30 cellular contexts compared by ENCODE assay signal in genomic region chr2:108982259-108982679, GRCh38. TPM values are rescaled to one million over a fixed set of nuclear protein-coding genes. Genes with fewer than 3 reads are reported as not detected.
DNase-seq lines count a peak whose midpoint lies in the region; ATAC-seq, FAIRE-seq and TF ChIP-seq lines count a peak whose summit lies in the region.
"Had no signal": no experiment of that assay in that cellular context is flagged by ENCODE, and none has a peak within 500 bp of the region (broad histone marks: within the 10 kb centered on the region; RNA-seq: fewer than 3 reads in every experiment).

No MANE protein-coding gene starts in this region.

- H3K9me3 Mint-ChIP-seq in activated naive CD4-positive, alpha-beta T cell treated with anti-CD3 and anti-CD28 coated beads, Interleukin-2, amount 10 ng/mL, durations not matched to agents 7 days and 5 days = no peaks in the 10 kb centered on the region
- H3K9me3 Mint-ChIP-seq in activated naive CD4-positive, alpha-beta T cell treated with anti-CD3 and anti-CD28 coated beads, Interleukin-2, amount 50 U/mL, for 72 hours = no peaks in the 10 kb centered on the region
- H3K9me3 Mint-ChIP-seq in T-cell = no peaks in the 10 kb centered on the region
- H3K9me3 Mint-ChIP-seq: activated CD4-positive, alpha-beta memory T cell treated with anti-CD3 and anti-CD28 coated beads for 36 hours; activated T-helper 2 cell treated with anti-CD3 and anti-CD28 coated beads, Interferon-gamma antibody, Interleukin-2, Interleukin-4, amounts not matched to agents 10 μg/mL and 5 μg/mL and 100 μg/mL, durations not matched to agents 14 hours and 24 hours and 36 hours; mesothelial cell of epicardium had no signal

- no peak for FAIRE-seq in HepG2 (lab: Jason Lieb, UNC)
- FAIRE-seq: A204.1, GM12891, islet of Langerhans, pancreas had no signal

- H3K9ac ChIP-seq in HepG2 (ENCODE audit: insufficient read depth, low read depth, low read length) = no peak overlapping the region

- H3K36me3 ChIP-seq in HepG2 (replicated peaks in 1 of 2; ENCODE audit: control insufficient read depth in 1 of 2, insufficient read depth in 2 of 2, low read length in 2 of 2) (no peaks in the 10 kb centered on the region), heart right ventricle (no peaks in the 10 kb centered on the region)
- H3K36me3 ChIP-seq: pancreas, right atrium auricular region, spleen, tibial nerve had no signal

- no peak for TF ChIP-seq POLR2A in HepG2 (IDR thresholded peaks at IDR 0.05; ENCODE audit: insufficient read depth in 1 of 2, low read depth in 2 of 2, low read length in 2 of 2)

- H3K27me3 Mint-ChIP-seq in activated naive CD4-positive, alpha-beta T cell treated with anti-CD3 and anti-CD28 coated beads, Interleukin-2, amount 10 ng/mL, durations not matched to agents 7 days and 5 days = peaks cover 18% of the 10 kb centered on the region
- H3K27me3 Mint-ChIP-seq in T-cell = peaks cover 0 to 3% of the 10 kb centered on the region in 2 donors
- H3K27me3 Mint-ChIP-seq: activated CD4-positive, alpha-beta memory T cell treated with anti-CD3 and anti-CD28 coated beads for 36 hours had no signal

- no peaks in the 10 kb centered on the region for H3K9me3 ChIP-seq in HepG2 (ENCODE audit: low read length)
- H3K9me3 ChIP-seq in heart right ventricle = no peaks in the 10 kb centered on the region
- H3K9me3 ChIP-seq: pancreas, right atrium auricular region, spleen, tibial nerve had no signal

- in situ Hi-C loops in HepG2 (cut with HindIII; ENCODE audit: extremely low pct_ligation_motif_present, low pct_unique_long_range_greater_than_20kb) = no loop called here

- peak overlapping the region; percentile 53 for H3K27ac Mint-ChIP-seq in activated naive CD4-positive, alpha-beta T cell treated with anti-CD3 and anti-CD28 coated beads, Interleukin-2, amount 10 ng/mL, durations not matched to agents 7 days and 5 days
- no peak overlapping the region for H3K27ac Mint-ChIP-seq in activated naive CD4-positive, alpha-beta T cell treated with anti-CD3 and anti-CD28 coated beads, Interleukin-2, amount 50 U/mL, for 72 hours
- H3K27ac Mint-ChIP-seq in T-cell = peak overlapping the region in 1 of 2 donors; percentile 79
- H3K27ac Mint-ChIP-seq: activated CD4-positive, alpha-beta memory T cell treated with anti-CD3 and anti-CD28 coated beads for 36 hours; activated T-helper 2 cell treated with anti-CD3 and anti-CD28 coated beads, Interferon-gamma antibody, Interleukin-2, Interleukin-4, amounts not matched to agents 10 μg/mL and 5 μg/mL and 100 μg/mL, durations not matched to agents 14 hours and 24 hours and 36 hours; B cell; mesothelial cell of epicardium had no signal

- WGBS in HepG2 (ENCODE audit: low lambda C conversion rate) = 6% methylated on average over 4 of the region's 4 CpGs
- WGBS in heart right ventricle, 2 donors = 67 to 76% methylated on average over 4 of the region's 4 CpGs

- H3K4me3 Mint-ChIP-seq in activated naive CD4-positive, alpha-beta T cell treated with anti-CD3 and anti-CD28 coated beads, Interleukin-2, amount 10 ng/mL, durations not matched to agents 7 days and 5 days = no peak overlapping the region
- H3K4me3 Mint-ChIP-seq in T-cell = peak overlapping the region in 2 of 3 donors; percentile 8 to 52
- H3K4me3 Mint-ChIP-seq: activated CD4-positive, alpha-beta memory T cell treated with anti-CD3 and anti-CD28 coated beads for 36 hours; B cell; mesothelial cell of epicardium had no signal

- H3K4me1 Mint-ChIP-seq in activated naive CD4-positive, alpha-beta T cell treated with anti-CD3 and anti-CD28 coated beads, Interleukin-2, amount 10 ng/mL, durations not matched to agents 7 days and 5 days = peaks cover 32% of the 10 kb centered on the region
- peaks cover 72 to 78% (median 75%) of the 10 kb centered on the region in 3 donors for H3K4me1 Mint-ChIP-seq in T-cell
- H3K4me1 Mint-ChIP-seq: B cell had no signal

- H3K27ac ChIP-seq in HepG2 (ENCODE audit: extremely low read length, insufficient read depth, low read length) (no peak overlapping the region), heart right ventricle (no peak overlapping the region)
- H3K27ac ChIP-seq: HL-60, pancreas, right atrium auricular region, spleen, tibial nerve had no signal

- TF ChIP-seq CTCF in HepG2 (CRISPR knock-in tag; IDR thresholded peaks at IDR 0.05) (no peak), heart right ventricle (IDR thresholded peaks at IDR 0.05) (no peak)

- H3K4me1 ChIP-seq in HepG2 (ENCODE audit: insufficient read depth, low read length) = peaks cover 28% of the 10 kb centered on the region
- no peaks in the 10 kb centered on the region for H3K4me1 ChIP-seq in heart right ventricle
- H3K4me1 ChIP-seq: right atrium auricular region, spleen had no signal

- H2AFZ ChIP-seq in HepG2 (ENCODE audit: low read length) = no peak overlapping the region

- no TSS peak for BruUV-seq in HepG2 (replicated peaks; lab: Mats Ljungman, UMichigan)

- TF ChIP-seq EP300 in HepG2 (IDR thresholded peaks at IDR 0.05; ENCODE audit: low read depth in 2 of 2, low read length in 2 of 2) = 0 out of 4 replicates have a peak, but pooled peaks of 1 of the 2 experiments have one; percentile 22
- TF ChIP-seq EP300 in HepG2 (CRISPR knock-in tag; IDR thresholded peaks at IDR 0.05; ENCODE audit: borderline replicate concordance) = no peak

- H3K4me3 ChIP-seq in HepG2 (replicated peaks in 1 of 3; ENCODE audit: insufficient read depth in 1 of 3, low read depth in 2 of 3, low read length in 3 of 3) = no peak overlapping the region
- no peak overlapping the region for H3K4me3 ChIP-seq in heart right ventricle
- H3K4me3 ChIP-seq: pancreas, right atrium auricular region, spleen, tibial nerve had no signal

- POLR2A ChIA-PET in T-cell (lab: Charles Lee) (no interaction called here), HepG2 (lab: Yijun Ruan, JAX) (no interaction called here)

- peak overlapping the region; percentile 3; the same call in 1 of the 2 replicates for H3K4me2 ChIP-seq in HepG2 (ENCODE audit: low read depth, low read length)

- ATAC-seq in activated naive CD4-positive, alpha-beta T cell treated with anti-CD3 and anti-CD28 coated beads, Interleukin-2, amount 50 U/mL, for 72 hours = no peak
- peak in 1 of 4 experiments; percentile 14 for ATAC-seq in T-cell (replicated peaks in 1 of 4)
- peak; percentile 42; the same call in 2 of the 3 replicates for ATAC-seq in HepG2
- ATAC-seq in sciatic nerve = peak; percentile 64
- no peak for ATAC-seq in heart right ventricle
- no peak for ATAC-seq in HG02970 (IDR thresholded peaks at IDR 0.05; ENCODE audit: low FRiP score, unreplicated experiment)
- ATAC-seq: left ventricle myocardium superior, pancreas had no signal

- no peaks in the 10 kb centered on the region for H3K79me2 ChIP-seq in HepG2 (ENCODE audit: insufficient read depth, low read length)

- intact Hi-C loops in HepG2 (cut with micrococcal nuclease; ENCODE audit: unreplicated experiment) (no loop called here), sciatic nerve (cut with DNase I) (loop anchor here (10.0 kb wide), 1 partner anchor 1963 kb away; no protein-coding TSS in a partner anchor), heart right ventricle (cut with DNase I) (loop anchor here in 3 of 10 donors (5.0 to 10.0 kb wide), 2 partner anchors 125 to 127 kb away; no protein-coding TSS in a partner anchor)

- no peak for TF ChIP-seq RAD21 in HepG2 (CRISPR knock-in tag; IDR thresholded peaks at IDR 0.05)

- DNase-seq in activated naive CD4-positive, alpha-beta T cell treated with anti-CD3 and anti-CD28 coated beads, Interleukin-2, amount 10 ng/mL, durations not matched to agents 7 days and 5 days = no peak
- DNase-seq in activated naive CD4-positive, alpha-beta T cell treated with anti-CD3 and anti-CD28 coated beads, Interleukin-2, amount 50 U/mL, for 72 hours (ENCODE audit: low spot score in 2 of 2) = no peak
- no peak for DNase-seq in T-cell
- peak; percentile 15 for DNase-seq in HepG2 (ENCODE audit: low spot score)
- DNase-seq in sciatic nerve (ENCODE audit: low spot score) = no peak
- DNase-seq in heart right ventricle = no peak
- DNase-seq in Ammon's horn (ENCODE audit: low spot score) = no peak
- DNase-seq: activated CD4-positive, alpha-beta memory T cell treated with anti-CD3 and anti-CD28 coated beads for 36 hours; activated CD8-positive, alpha-beta memory T cell treated with anti-CD3 and anti-CD28 coated beads, Interleukin-2, amount 50 U/mL, for 48 hours; central memory CD4-positive, alpha-beta T cell; left ventricle myocardium superior; NCI-H187; NCI-H2171; NCI-H510A treated with DMSO at 0.1 percent for 48 hours; pancreas; SHP77 treated with DMSO at 0.1 percent for 48 hours; spleen; T1000 had no signal

- no peaks in the 10 kb centered on the region for H3K36me3 Mint-ChIP-seq in activated naive CD4-positive, alpha-beta T cell treated with anti-CD3 and anti-CD28 coated beads, Interleukin-2, amount 10 ng/mL, durations not matched to agents 7 days and 5 days
- no peaks in the 10 kb centered on the region for H3K36me3 Mint-ChIP-seq in activated naive CD4-positive, alpha-beta T cell treated with anti-CD3 and anti-CD28 coated beads, Interleukin-2, amount 50 U/mL, for 72 hours
- H3K36me3 Mint-ChIP-seq in T-cell = peaks cover 4% of the 10 kb centered on the region
- H3K36me3 Mint-ChIP-seq: activated CD4-positive, alpha-beta memory T cell treated with anti-CD3 and anti-CD28 coated beads for 36 hours; mesothelial cell of epicardium had no signal

- peaks cover 2 to 77% of the 10 kb centered on the region in 2 experiments; a peak in 4 of 5 replicates for H3K27me3 ChIP-seq in HepG2 (ENCODE audit: control insufficient read depth in 1 of 2, insufficient read depth in 2 of 2, low read length in 2 of 2)
- peaks cover 0 to 24% (median 5%) of the 10 kb centered on the region in 7 donors for H3K27me3 ChIP-seq in heart right ventricle
- H3K27me3 ChIP-seq: pancreas, right atrium auricular region, tibial nerve had no signal

- CTCF ChIA-PET in activated naive CD4-positive, alpha-beta T cell treated with anti-CD3 and anti-CD28 coated beads, Interleukin-2, amount 10 ng/mL, durations not matched to agents 7 days and 5 days (lab: Charles Lee) = no interaction called here
- CTCF ChIA-PET in T-cell (lab: Charles Lee) (no interaction called here), HepG2 (lab: Yijun Ruan, JAX; ENCODE audit: low intra/inter-chr PET ratio, low total read pairs) (no interaction called here)

- no peaks in the 10 kb centered on the region for H4K20me1 ChIP-seq in HepG2 (ENCODE audit: insufficient read depth, low read length)

RNA-seq across cellular contexts. Expression of gene EDAR, which starts 6.8 kb away (rescaled TPM):
- under 1 TPM; 0.43 to 0.46 TPM for total RNA-seq in activated naive CD4-positive, alpha-beta T cell treated with anti-CD3 and anti-CD28 coated beads, Interleukin-2, amount 50 U/mL, for 72 hours
- 10 to 100 TPM in 1 of 5 donors, 1 to 10 TPM in 4; 5.2 to 15.6 (median 7.4) TPM for total RNA-seq in T-cell
- not detected in 2 replicates for total RNA-seq in HepG2 (2016; rRNA removed; fragmentation: Illumina TruSeq; extraction: Trizol)
- total RNA-seq in HepG2 (2016; cell fraction: cytosol; rRNA removed; fragmentation: Illumina TruSeq; extraction: Trizol; ENCODE audit: low read depth) = not detected in 2 replicates
- not detected in 2 replicates for total RNA-seq in HepG2 (2016; cell fraction: insoluble cytoplasmic fraction; rRNA removed; fragmentation: Illumina TruSeq; extraction: Trizol)
- total RNA-seq in HepG2 (2016; cell fraction: membrane; rRNA removed; fragmentation: Illumina TruSeq; extraction: Trizol) = not detected in 2 replicates
- not detected in 2 replicates for total RNA-seq in HepG2 (2016; cell fraction: nucleus; rRNA removed; fragmentation: Illumina TruSeq; extraction: Trizol)
- polyA plus RNA-seq in HepG2 (2011; rRNA removed) = not detected in 2 replicates
- polyA plus RNA-seq in HepG2 (2011; cell fraction: cytosol; rRNA removed) = not detected in 2 replicates
- not detected in 2 replicates for polyA plus RNA-seq in HepG2 (2011; cell fraction: nucleus; rRNA removed)
- polyA plus RNA-seq in HepG2 (2012) = not detected in 2 replicates
- polyA plus RNA-seq in HepG2 (2016; cell fraction: cytosol; fragmentation: Illumina TruSeq; extraction: Trizol; ENCODE audit: low read depth) = not detected in 2 replicates
- polyA plus RNA-seq in HepG2 (2016; cell fraction: insoluble cytoplasmic fraction; fragmentation: Illumina TruSeq; extraction: Trizol; ENCODE audit: low read depth) = not detected in 2 replicates
- not detected in 2 replicates for polyA plus RNA-seq in HepG2 (2016; cell fraction: membrane; fragmentation: Illumina TruSeq; extraction: Trizol; ENCODE audit: low read depth)
- not detected in 2 replicates for polyA plus RNA-seq in HepG2 (2016; cell fraction: nucleus; fragmentation: Illumina TruSeq; extraction: Trizol; ENCODE audit: insufficient read depth, low read depth)
- polyA minus RNA-seq in HepG2 (2011; rRNA and poly(A)+ RNA removed; ENCODE audit: low replicate concordance) = 0.16 TPM in 1 of 2 replicates, not detected in the other
- not detected in 2 replicates for polyA minus RNA-seq in HepG2 (2011; cell fraction: cytosol; rRNA and poly(A)+ RNA removed)
- not detected in 2 replicates for polyA minus RNA-seq in HepG2 (2011; cell fraction: nucleus; rRNA and poly(A)+ RNA removed)
- total RNA-seq in sciatic nerve = 0.22 TPM
- under 1 TPM in 2 of 10 donors, not detected in 8; 0.07 to 0.34 TPM for total RNA-seq in heart right ventricle
- not detected for polyA plus RNA-seq in heart right ventricle
- total RNA-seq: B cell, left ventricle myocardium superior, LHCN-M2, right atrium auricular region had no signal
- polyA plus RNA-seq: neural cell had no signal

Comparison
In these comparisons a context has a peak if more than half of its experiments do, and no peak if none do; other contexts are left out.
1. ATAC-seq: peak in HepG2 (single experiment) and sciatic nerve (single experiment); none in activated naive CD4-positive, alpha-beta T cell treated with anti-CD3 and anti-CD28 coated beads, Interleukin-2, amount 50 U/mL, for 72 hours (0 of 2), heart right ventricle (0 of 8) and HG02970 (single experiment).